In the genomic region with DNA sequence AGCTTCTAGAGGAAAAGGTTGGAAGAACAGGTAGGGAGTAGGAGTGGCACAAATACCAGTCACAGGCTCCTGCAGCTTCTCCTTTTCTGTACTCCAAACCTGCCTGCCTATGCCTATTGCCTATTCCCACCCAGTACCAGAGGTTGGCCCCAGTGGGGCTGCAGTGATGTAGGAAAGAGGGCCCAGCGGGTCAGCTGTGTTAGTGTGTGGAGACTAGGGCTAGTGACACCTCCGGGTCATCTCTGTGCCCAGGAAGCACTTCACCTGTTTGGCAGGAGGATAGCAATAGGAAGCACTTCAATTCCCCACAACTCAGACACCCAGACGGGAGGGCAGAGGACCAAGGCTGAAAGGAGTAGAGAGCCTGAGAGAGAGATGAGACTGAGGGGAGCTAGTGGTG, we compare ENCODE assay signal across 6 cellular contexts. TPM values are rescaled to one million over a fixed set of nuclear protein-coding genes. Genes with fewer than 3 reads are reported as not detected.
DNase-seq lines count a peak whose midpoint lies in the region; ATAC-seq, FAIRE-seq and TF ChIP-seq lines count a peak whose summit lies in the region.
"Not testable (repeated sequence)": the region's sequence is repeated elsewhere in the genome, so short reads cannot be mapped to it uniquely, and the experiment has no call there.

No MANE protein-coding gene starts in this region.

- H3K4me2 ChIP-seq in endothelial cell of umbilical vein (ENCODE audit: insufficient read depth, low read length): not testable (repeated sequence)

- not testable (repeated sequence) for H3K9me1 ChIP-seq in endothelial cell of umbilical vein (replicated peaks; ENCODE audit: control insufficient read depth, extremely low read depth, insufficient read depth, low read length)

- H2AFZ ChIP-seq in endothelial cell of umbilical vein (ENCODE audit: low read depth, low read length): not testable (repeated sequence)

- H3K4me3 Mint-ChIP-seq in T-helper 17 cell (peak overlapping the region; percentile 93), natural killer cell (peak overlapping the region; percentile 78)
- H3K4me3 Mint-ChIP-seq in activated naive CD8-positive, alpha-beta T cell: peak overlapping the region; percentile 85

- DNase-seq in AG04449 (ENCODE audit: low read depth, low spot score); H7; T-helper 17 cell; endothelial cell of umbilical vein (ENCODE audit: low read depth, low spot score); natural killer cell: not testable (repeated sequence)

- H3K36me3 Mint-ChIP-seq in T-helper 17 cell (ENCODE audit: low read depth); activated naive CD8-positive, alpha-beta T cell; natural killer cell: not testable (repeated sequence)

- POLR2A ChIA-PET in AG04449 (lab: Yijun Ruan, JAX); endothelial cell of umbilical vein (lab: Charles Lee): not testable (repeated sequence)

- not testable (repeated sequence) for TF ChIP-seq POLR2A in endothelial cell of umbilical vein (IDR thresholded peaks at IDR 0.05; ENCODE audit: low read depth, low read length)

- FAIRE-seq in endothelial cell of umbilical vein (lab: Jason Lieb, UNC): peak; percentile 77

- H3K27me3 ChIP-seq in H7 (ENCODE audit: control insufficient read depth, insufficient read depth, low read length); endothelial cell of umbilical vein (ENCODE audit: control insufficient read depth in 2 of 2, insufficient read depth in 2 of 2, low read length in 2 of 2): not testable (repeated sequence)

- not testable (repeated sequence) for H3K27ac ChIP-seq in endothelial cell of umbilical vein (ENCODE audit: insufficient read depth, low read depth, low read length)

- not testable (repeated sequence) for H3K4me1 ChIP-seq in endothelial cell of umbilical vein (ENCODE audit: control insufficient read depth, extremely low read depth, insufficient read depth, low read length)

- H3K36me3 ChIP-seq in H7 (replicated peaks; ENCODE audit: control insufficient read depth, insufficient read depth, low read length): peaks cover 32% of the 10 kb centered on the region
- H3K36me3 ChIP-seq in endothelial cell of umbilical vein (ENCODE audit: control insufficient read depth in 2 of 2, extremely low read depth in 1 of 2, insufficient read depth in 2 of 2, low read length in 2 of 2): not testable (repeated sequence)

- intact Hi-C loops in endothelial cell of umbilical vein (cut with micrococcal nuclease) (loop anchor here (2.0 kb wide), 1 partner anchor 23 kb away; a partner anchor contains a TSS), natural killer cell (cut with micrococcal nuclease) (loop anchor here (1.0 kb wide), 1 partner anchor 23 kb away; a partner anchor contains a TSS)

- BruUV-seq in endothelial cell of umbilical vein (replicated peaks; lab: Mats Ljungman, UMichigan): not testable (repeated sequence)

- H3K9me3 Mint-ChIP-seq in activated naive CD8-positive, alpha-beta T cell (ENCODE audit: low read depth); natural killer cell: not testable (repeated sequence)

- dilution Hi-C loops in endothelial cell of umbilical vein (cut with MboI; ENCODE audit: extremely low pct_ligation_motif_present, low sequenced_read_pairs): not testable (repeated sequence)

- not testable (repeated sequence) for H3K79me2 ChIP-seq in endothelial cell of umbilical vein (ENCODE audit: control insufficient read depth, insufficient read depth, low read length)

- H3K9ac ChIP-seq in endothelial cell of umbilical vein (replicated peaks; ENCODE audit: extremely low read depth, insufficient read depth, low read length): not testable (repeated sequence)

- CTCF ChIA-PET in AG04449 (lab: Yijun Ruan, JAX): interaction anchor here (1.2 kb wide), 1 partner anchor 25 kb away, joined by 4 read pairs; no protein-coding TSS in a partner anchor
- CTCF ChIA-PET in endothelial cell of umbilical vein (lab: Charles Lee): not testable (repeated sequence)

- TF ChIP-seq CTCF in AG04449 (IDR thresholded peaks at IDR 0.05; ENCODE audit: insufficient read depth, low read length, missing control alignments); endothelial cell of umbilical vein (IDR thresholded peaks at IDR 0.05; ENCODE audit: extremely low read depth in 1 of 2, insufficient read depth in 1 of 2, low read depth in 1 of 2, low read length in 2 of 2); natural killer cell (IDR thresholded peaks at IDR 0.05): not testable (repeated sequence)

- H3K27ac Mint-ChIP-seq in T-helper 17 cell: peak overlapping the region; percentile 81
- peak overlapping the region; percentile 72 for H3K27ac Mint-ChIP-seq in activated naive CD8-positive, alpha-beta T cell
- peak overlapping the region; percentile 81 to 95 for H3K27ac Mint-ChIP-seq in natural killer cell

- not testable (repeated sequence) for H3K9me3 ChIP-seq in T-helper 17 cell (ENCODE audit: control insufficient read depth, low read length, poor library complexity, severe bottlenecking); endothelial cell of umbilical vein (replicated peaks; ENCODE audit: control insufficient read depth, insufficient read depth, low read length)

- H3K27me3 Mint-ChIP-seq in T-helper 17 cell; activated naive CD8-positive, alpha-beta T cell; natural killer cell (ENCODE audit: low read depth in 2 of 2): not testable (repeated sequence)

- ATAC-seq in T-helper 17 cell, natural killer cell: not testable (repeated sequence)

- H3K4me3 ChIP-seq in AG04449 (ENCODE audit: low read depth, low read length): peak overlapping the region; percentile 25
- H3K4me3 ChIP-seq in H7 (ENCODE audit: insufficient read depth, low read depth, low read length): peak overlapping the region; percentile 13; the same call in 1 of the 2 replicates
- not testable (repeated sequence) for H3K4me3 ChIP-seq in endothelial cell of umbilical vein (replicated peaks in 1 of 3; ENCODE audit: insufficient read depth in 1 of 3, low read depth in 1 of 3, low read length in 3 of 3)

- H3K4me1 Mint-ChIP-seq in T-helper 17 cell (peaks cover 32% of the 10 kb centered on the region), natural killer cell (peaks cover 29 to 33% of the 10 kb centered on the region in 2 donors)
- peaks cover 34% of the 10 kb centered on the region for H3K4me1 Mint-ChIP-seq in activated naive CD8-positive, alpha-beta T cell (ENCODE audit: low read depth)

- not testable (repeated sequence) for H4K20me1 ChIP-seq in endothelial cell of umbilical vein (replicated peaks; ENCODE audit: control insufficient read depth, extremely low read depth, insufficient read depth, low read length)

RNA-seq across cellular contexts. Expression of a gene that starts 0.7 kb away (rescaled TPM):
- total RNA-seq in H7 (2014; rRNA removed; shearing (Covaris generic)): 69.9 and 117 TPM in 2 replicates
- total RNA-seq in T-helper 17 cell (10 to 100 TPM; 16.7 to 24.5 TPM), endothelial cell of umbilical vein (7.2 and 9.0 TPM in 2 replicates), natural killer cell (10 to 100 TPM; 18.2 to 25.4 (median 23.0) TPM)
- 18.9 and 20.3 TPM in 2 replicates for polyA plus RNA-seq in endothelial cell of umbilical vein
- 12.5 and 13.9 TPM in 2 replicates for polyA plus RNA-seq in endothelial cell of umbilical vein (2011; cell fraction: cytosol; rRNA removed)
- polyA plus RNA-seq in endothelial cell of umbilical vein (2011; cell fraction: nucleus; rRNA removed): 11.5 and 12.2 TPM in 2 replicates
- polyA plus RNA-seq in endothelial cell of umbilical vein (2012): 6.1 and 12.9 TPM in 2 replicates
- 15.2 and 26.1 TPM in 2 replicates for polyA minus RNA-seq in endothelial cell of umbilical vein
- polyA minus RNA-seq in endothelial cell of umbilical vein (2011; cell fraction: cytosol; rRNA and poly(A)+ RNA removed): 8.1 TPM
- polyA minus RNA-seq in endothelial cell of umbilical vein (2011; cell fraction: nucleus; rRNA and poly(A)+ RNA removed): 2.4 and 2.9 TPM in 2 replicates

RNA-seq across cellular contexts. Expression of a gene that starts 4.7 kb away (rescaled TPM):
- total RNA-seq in H7 (2014; rRNA removed; shearing (Covaris generic)): 41.8 and 48.4 TPM in 2 replicates
- total RNA-seq in T-helper 17 cell (10 to 100 TPM; 44.5 to 50.9 TPM), endothelial cell of umbilical vein (68.6 and 71.3 TPM in 2 replicates), natural killer cell (10 to 100 TPM; 88.3 to 95.3 (median 92.3) TPM)
- 110 and 111 TPM in 2 replicates for polyA plus RNA-seq in endothelial cell of umbilical vein
- polyA plus RNA-seq in endothelial cell of umbilical vein (2011; cell fraction: cytosol; rRNA removed): 68.4 and 74.5 TPM in 2 replicates
- polyA plus RNA-seq in endothelial cell of umbilical vein (2011; cell fraction: nucleus; rRNA removed): 50.0 and 53.4 TPM in 2 replicates
- 74.4 and 87.1 TPM in 2 replicates for polyA plus RNA-seq in endothelial cell of umbilical vein (2012)
- polyA minus RNA-seq in endothelial cell of umbilical vein: 73.8 and 80.6 TPM in 2 replicates
- polyA minus RNA-seq in endothelial cell of umbilical vein (2011; cell fraction: cytosol; rRNA and poly(A)+ RNA removed): 17.4 TPM
- polyA minus RNA-seq in endothelial cell of umbilical vein (2011; cell fraction: nucleus; rRNA and poly(A)+ RNA removed): 18.3 and 21.3 TPM in 2 replicates

RNA-seq across cellular contexts. Expression of a gene that starts 22.8 kb away (rescaled TPM):
- total RNA-seq in H7 (2014; rRNA removed; shearing (Covaris generic)): 153 and 166 TPM in 2 replicates
- total RNA-seq in T-helper 17 cell (10 to 100 TPM; 19.2 to 31.5 TPM), endothelial cell of umbilical vein (85.4 and 90.6 TPM in 2 replicates), natural killer cell (10 to 100 TPM; 18.0 to 19.6 (median 19.3) TPM)
- 25.9 and 31.7 TPM in 2 replicates for polyA plus RNA-seq in endothelial cell of umbilical vein
- 52.7 and 66.2 TPM in 2 replicates for polyA plus RNA-seq in endothelial cell of umbilical vein (2011; cell fraction: cytosol; rRNA removed)
- polyA plus RNA-seq in endothelial cell of umbilical vein (2011; cell fraction: nucleus; rRNA removed): 155 and 209 TPM in 2 replicates
- 23.6 and 52.1 TPM in 2 replicates for polyA plus RNA-seq in endothelial cell of umbilical vein (2012)
- polyA minus RNA-seq in endothelial cell of umbilical vein: 54.8 and 55.5 TPM in 2 replicates
- 92.4 TPM for polyA minus RNA-seq in endothelial cell of umbilical vein (2011; cell fraction: cytosol; rRNA and poly(A)+ RNA removed)
- polyA minus RNA-seq in endothelial cell of umbilical vein (2011; cell fraction: nucleus; rRNA and poly(A)+ RNA removed): 46.8 and 91.8 TPM in 2 replicates

RNA-seq across cellular contexts. Expression of a gene that starts 23.6 kb away (rescaled TPM):
- 87.6 and 96.3 TPM in 2 replicates for total RNA-seq in H7 (2014; rRNA removed; shearing (Covaris generic))
- 10 to 100 TPM; 87.2 to 91.9 TPM for total RNA-seq in T-helper 17 cell
- total RNA-seq in endothelial cell of umbilical vein: 26.3 and 28.1 TPM in 2 replicates
- polyA plus RNA-seq in endothelial cell of umbilical vein: 67.8 and 76.9 TPM in 2 replicates
- polyA plus RNA-seq in endothelial cell of umbilical vein (2011; cell fraction: cytosol; rRNA removed): 52.1 and 59.3 TPM in 2 replicates
- polyA plus RNA-seq in endothelial cell of umbilical vein (2011; cell fraction: nucleus; rRNA removed): 110 and 137 TPM in 2 replicates
- polyA plus RNA-seq in endothelial cell of umbilical vein (2012): 23.8 and 28.0 TPM in 2 replicates
- 35.5 and 49.8 TPM in 2 replicates for polyA minus RNA-seq in endothelial cell of umbilical vein
- 17.8 TPM for polyA minus RNA-seq in endothelial cell of umbilical vein (2011; cell fraction: cytosol; rRNA and poly(A)+ RNA removed)
- polyA minus RNA-seq in endothelial cell of umbilical vein (2011; cell fraction: nucleus; rRNA and poly(A)+ RNA removed): 30.6 and 37.4 TPM in 2 replicates
- 100 to 1,000 TPM in 1 of 3 donors, 10 to 100 TPM in 2; 79.1 to 106 (median 79.3) TPM for total RNA-seq in natural killer cell

RNA-seq across cellular contexts. Expression of a gene that starts 38.0 kb away (rescaled TPM):
- total RNA-seq in H7 (2014; rRNA removed; shearing (Covaris generic)): 12.2 and 14.7 TPM in 2 replicates
- total RNA-seq in T-helper 17 cell: 1 to 10 TPM; 8.1 to 8.8 TPM
- 19.9 and 20.1 TPM in 2 replicates for total RNA-seq in endothelial cell of umbilical vein
- 10.0 and 10.5 TPM in 2 replicates for polyA plus RNA-seq in endothelial cell of umbilical vein
- 2.1 and 2.8 TPM in 2 replicates for polyA plus RNA-seq in endothelial cell of umbilical vein (2011; cell fraction: cytosol; rRNA removed)
- 53.6 and 61.0 TPM in 2 replicates for polyA plus RNA-seq in endothelial cell of umbilical vein (2011; cell fraction: nucleus; rRNA removed)
- 5.0 and 6.4 TPM in 2 replicates for polyA plus RNA-seq in endothelial cell of umbilical vein (2012)
- 25.3 and 27.0 TPM in 2 replicates for polyA minus RNA-seq in endothelial cell of umbilical vein
- 3.4 TPM for polyA minus RNA-seq in endothelial cell of umbilical vein (2011; cell fraction: cytosol; rRNA and poly(A)+ RNA removed)
- polyA minus RNA-seq in endothelial cell of umbilical vein (2011; cell fraction: nucleus; rRNA and poly(A)+ RNA removed): 22.2 and 42.3 TPM in 2 replicates
- total RNA-seq in natural killer cell: 10 to 100 TPM in 2 of 3 donors, 1 to 10 TPM in 1; 10.0 to 14.6 (median 14.0) TPM
